13 cellular contexts compared by ENCODE assay signal in genomic region chr7:1076184-1077072, GRCh38. TPM values are rescaled to one million over a fixed set of nuclear protein-coding genes. Genes with fewer than 3 reads are reported as not detected.
DNase-seq lines count a peak whose midpoint lies in the region; ATAC-seq, FAIRE-seq and TF ChIP-seq lines count a peak whose summit lies in the region.
"Had no signal": no experiment of that assay in that cellular context is flagged by ENCODE, and none has a peak within 500 bp of the region (broad histone marks: within the 10 kb centered on the region; RNA-seq: fewer than 3 reads in every experiment).

No MANE protein-coding gene starts in this region.

- no peak overlapping the region for H3K4me3 Mint-ChIP-seq in chondrocyte (ENCODE audit: unreplicated experiment)
- H3K4me3 Mint-ChIP-seq in stimulated activated effector memory CD8-positive, alpha-beta T cell treated with anti-CD3 and anti-CD28 coated beads, Interleukin-12 subunit alpha, Interleukin-12 subunit beta, amount 100 ng/mL, for 72 hours = no peak overlapping the region

- no peaks in the 10 kb centered on the region for H3K27me3 Mint-ChIP-seq in chondrocyte (ENCODE audit: low read depth)

- H3K27ac ChIP-seq in Panc1 (ENCODE audit: low read length) (no peak overlapping the region), kidney (ENCODE audit: low read depth in 2 of 2, low read length in 2 of 2) (no peak overlapping the region), subcutaneous abdominal adipose tissue (ENCODE audit: low read depth, low read length) (peak overlapping the region; percentile 60)

- no peaks in the 10 kb centered on the region for H3K9me3 Mint-ChIP-seq in chondrocyte (ENCODE audit: low read depth)
- H3K9me3 Mint-ChIP-seq in stimulated activated effector memory CD8-positive, alpha-beta T cell treated with anti-CD3 and anti-CD28 coated beads, Interleukin-12 subunit alpha, Interleukin-12 subunit beta, amount 100 ng/mL, for 72 hours = no peaks in the 10 kb centered on the region

- H3K36me3 ChIP-seq in Panc1 (ENCODE audit: control insufficient read depth, insufficient read depth, low read length) = no peaks in the 10 kb centered on the region
- H3K36me3 ChIP-seq in kidney (ENCODE audit: control insufficient read depth in 1 of 2, insufficient read depth in 2 of 2, low read length in 2 of 2) = no peaks in the 10 kb centered on the region
- H3K36me3 ChIP-seq in subcutaneous abdominal adipose tissue (ENCODE audit: control insufficient read depth in 5 of 5, insufficient read depth in 5 of 5, low read length in 5 of 5) = peaks cover 0 to 2% (median 0%) of the 10 kb centered on the region in 5 donors

- ATAC-seq in Panc1 = peak; percentile 65
- no peak for ATAC-seq in stimulated activated effector memory CD8-positive, alpha-beta T cell treated with anti-CD3 and anti-CD28 coated beads, Interleukin-12 subunit alpha, Interleukin-12 subunit beta, amount 100 ng/mL, for 72 hours
- no peak for ATAC-seq in HG03280 (IDR thresholded peaks at IDR 0.05; ENCODE audit: unreplicated experiment)

- no peak for FAIRE-seq in kidney (lab: Jason Lieb, UNC)
- FAIRE-seq: GM18507 had no signal

- H3K27me3 ChIP-seq in Panc1 (ENCODE audit: control insufficient read depth, insufficient read depth, low read length) (no peaks in the 10 kb centered on the region), subcutaneous abdominal adipose tissue (ENCODE audit: control insufficient read depth in 5 of 5, insufficient read depth in 4 of 5, low read length in 5 of 5) (no peaks in the 10 kb centered on the region)

- no peaks in the 10 kb centered on the region for H3K36me3 Mint-ChIP-seq in chondrocyte (ENCODE audit: low read depth)
- no peaks in the 10 kb centered on the region for H3K36me3 Mint-ChIP-seq in stimulated activated effector memory CD8-positive, alpha-beta T cell treated with anti-CD3 and anti-CD28 coated beads, Interleukin-12 subunit alpha, Interleukin-12 subunit beta, amount 100 ng/mL, for 72 hours

- in situ Hi-C loops in Panc1 (cut with HindIII; ENCODE audit: low pct_unique_long_range_greater_than_20kb, low sequenced_read_pairs) = no loop called here

- POLR2A ChIA-PET in Panc1 (lab: Charles Lee) = no interaction called here

- intact Hi-C loops in Panc1 (cut with micrococcal nuclease; ENCODE audit: unreplicated experiment) = no loop called here
- intact Hi-C loops in kidney (cut with DNase I) = no loop called here

- CTCF ChIA-PET in Panc1 (lab: Charles Lee) = no interaction called here

- no peak overlapping the region for H3K9ac ChIP-seq in kidney (ENCODE audit: low read length in 2 of 2)
- H3K9ac ChIP-seq in subcutaneous abdominal adipose tissue (ENCODE audit: low read length in 5 of 5) = peak overlapping the region in 3 of 5 donors; percentile 9 to 90 (median 22)

- no peak for DNase-seq in Panc1 (ENCODE audit: low read depth, low spot score)
- DNase-seq in chondrocyte (ENCODE audit: low spot score) = no peak
- DNase-seq in kidney = peak; percentile 77
- DNase-seq in activated T-cell treated with anti-CD3 and anti-CD28 coated beads for 4 hours = no peak
- no peak for DNase-seq in stimulated activated effector memory CD8-positive, alpha-beta T cell treated with anti-CD3 and anti-CD28 coated beads, Interleukin-12 subunit alpha, Interleukin-12 subunit beta, amount 100 ng/mL, for 72 hours (ENCODE audit: low spot score in 2 of 2)
- DNase-seq in activated gamma-delta T cell (lab: John Stamatoyannopoulos, UW) = no peak
- DNase-seq: H7, MV-4-11, NCI-H2171, retina had no signal

- BruUV-seq in Panc1 (replicated peaks; lab: Mats Ljungman, UMichigan) = no TSS peak

- H3K9me3 ChIP-seq in Panc1 (ENCODE audit: control insufficient read depth, insufficient read depth, low read depth, low read length) (no peaks in the 10 kb centered on the region), kidney (ENCODE audit: control insufficient read depth in 1 of 2, low read length in 2 of 2) (no peaks in the 10 kb centered on the region), subcutaneous abdominal adipose tissue (ENCODE audit: control insufficient read depth in 5 of 5, low read length in 5 of 5) (no peaks in the 10 kb centered on the region)

- TF ChIP-seq CTCF in Panc1 (IDR thresholded peaks at IDR 0.05) = no peak
- TF ChIP-seq CTCF in chondrocyte (IDR thresholded peaks at IDR 0.05) = no peak
- TF ChIP-seq CTCF in kidney (IDR thresholded peaks at IDR 0.05; ENCODE audit: borderline replicate concordance, extremely low read depth, insufficient read depth) = no peak

- peaks cover 13% of the 10 kb centered on the region for H3K4me1 ChIP-seq in Panc1 (ENCODE audit: control insufficient read depth, insufficient read depth, low read length)
- H3K4me1 ChIP-seq in kidney (ENCODE audit: control insufficient read depth in 1 of 2, insufficient read depth in 1 of 2, low read depth in 1 of 2, low read length in 2 of 2) = peaks cover 0 to 14% of the 10 kb centered on the region in 2 donors
- H3K4me1 ChIP-seq in subcutaneous abdominal adipose tissue (ENCODE audit: control insufficient read depth in 5 of 5, insufficient read depth in 5 of 5, low read length in 5 of 5) = peaks cover 12 to 48% (median 24%) of the 10 kb centered on the region in 5 donors

- H3K4me3 ChIP-seq in Panc1 (ENCODE audit: low read depth in 2 of 2, low read length in 2 of 2) = no peak overlapping the region
- H3K4me3 ChIP-seq in kidney (ENCODE audit: low read length in 2 of 2) = no peak overlapping the region
- peak overlapping the region; percentile 43 to 61 (median 45) for H3K4me3 ChIP-seq in subcutaneous abdominal adipose tissue (ENCODE audit: low read depth in 1 of 5, low read length in 5 of 5)

- H3K4me1 Mint-ChIP-seq in chondrocyte (ENCODE audit: low read depth) = peaks cover 5% of the 10 kb centered on the region
- no peaks in the 10 kb centered on the region for H3K4me1 Mint-ChIP-seq in stimulated activated effector memory CD8-positive, alpha-beta T cell treated with anti-CD3 and anti-CD28 coated beads, Interleukin-12 subunit alpha, Interleukin-12 subunit beta, amount 100 ng/mL, for 72 hours

- peak overlapping the region; percentile 57 for H3K27ac Mint-ChIP-seq in chondrocyte (ENCODE audit: unreplicated experiment)
- no peak overlapping the region for H3K27ac Mint-ChIP-seq in stimulated activated effector memory CD8-positive, alpha-beta T cell treated with anti-CD3 and anti-CD28 coated beads, Interleukin-12 subunit alpha, Interleukin-12 subunit beta, amount 100 ng/mL, for 72 hours

RNA-seq across cellular contexts. Expression of gene GPER1, which starts 11.5 kb away (rescaled TPM):
- total RNA-seq in Panc1 (2021; ENCODE audit: unreplicated experiment) (2.9 TPM), chondrocyte (5.7 to 9.9 TPM (median 9.5 TPM) in 3 replicates), kidney (5.2 TPM)
- 3.9 TPM for polyA plus RNA-seq in Panc1 (2012; ENCODE audit: insufficient read length)
- polyA plus RNA-seq in kidney (ENCODE audit: insufficient read depth, low read depth, low replicate concordance) = 4.8 TPM

RNA-seq across cellular contexts. Expression of gene GPR146, which starts 32.1 kb away (rescaled TPM):
- total RNA-seq in Panc1 (2021; ENCODE audit: unreplicated experiment) (2.9 TPM), chondrocyte (1.4 to 4.4 TPM (median 3.8 TPM) in 3 replicates), kidney (10.3 TPM)
- 3.6 TPM for polyA plus RNA-seq in Panc1 (2012; ENCODE audit: insufficient read length)
- 7.6 TPM for polyA plus RNA-seq in kidney (ENCODE audit: insufficient read depth, low read depth, low replicate concordance)

Comparison
In these comparisons a context has a peak if more than half of its experiments do, and no peak if none do; other contexts are left out.
1. H3K4me3 ChIP-seq: peak in subcutaneous abdominal adipose tissue (5 of 5); none in Panc1 (0 of 2) and kidney (0 of 2).
2. H3K9ac ChIP-seq: peak in subcutaneous abdominal adipose tissue (3 of 5); none in kidney (0 of 2).